ENCODE assay signal across 9 cellular contexts in the genomic region with DNA sequence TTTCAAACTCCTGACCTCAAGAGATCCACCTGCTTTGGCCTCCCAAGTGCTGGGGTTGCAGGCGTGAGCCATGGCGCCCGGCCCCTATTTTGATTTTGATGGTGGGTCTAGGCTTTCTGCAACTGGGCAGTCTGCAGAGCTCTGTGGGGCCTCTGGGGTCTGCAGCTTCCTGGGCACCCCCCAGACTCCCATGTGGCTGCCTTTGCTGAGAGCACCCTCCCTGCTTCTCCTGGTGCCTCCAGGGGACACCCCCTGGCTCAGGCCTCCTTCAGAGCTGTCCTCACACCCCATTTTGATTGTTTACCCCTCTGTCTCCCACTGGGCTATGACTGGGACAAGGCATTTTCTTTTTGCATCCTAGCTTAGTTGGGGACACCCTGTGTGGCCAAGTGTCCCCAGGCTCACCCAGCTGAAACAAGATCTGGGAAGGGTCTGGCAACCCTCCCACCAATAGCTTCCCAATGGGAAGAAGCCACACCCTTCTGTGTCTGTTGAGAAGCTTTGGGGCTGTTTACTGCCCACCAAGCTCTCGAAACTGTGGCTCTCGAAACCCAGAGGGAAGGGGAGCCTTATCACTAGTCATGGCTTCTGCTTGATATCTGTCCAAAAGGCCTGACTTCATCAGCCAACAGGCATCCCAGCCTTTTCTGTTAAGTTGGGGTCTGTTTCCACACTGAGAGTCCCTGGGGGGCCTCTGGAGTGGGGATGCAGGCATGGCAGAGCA.
A peak's percentile ranks its signal among the peaks of the same experiment; 100 is the strongest.
DNase-seq lines count a peak whose midpoint lies in the region; ATAC-seq and TF ChIP-seq lines count a peak whose summit lies in the region.
"Had no signal": no experiment of that assay in that cellular context is flagged by ENCODE, and none has a peak within 500 bp of the region (broad histone marks: within the 10 kb centered on the region; RNA-seq: fewer than 3 reads in every experiment).

No MANE protein-coding gene starts in this region.

- no peak for ATAC-seq in HG02798 (IDR thresholded peaks at IDR 0.05; ENCODE audit: poor library complexity, unreplicated experiment)
- ATAC-seq in GM18511 (IDR thresholded peaks at IDR 0.05; ENCODE audit: unreplicated experiment): no peak
- ATAC-seq in HG02981 (IDR thresholded peaks at IDR 0.05; ENCODE audit: unreplicated experiment): no peak

- H3K9me3 Mint-ChIP-seq in Calu3 (ENCODE audit: low read depth, unreplicated experiment): no peaks in the 10 kb centered on the region

- H3K36me3 ChIP-seq in esophagus squamous epithelium: no peaks in the 10 kb centered on the region

- intact Hi-C loops in Calu3 (cut with micrococcal nuclease; ENCODE audit: unreplicated experiment): loop anchor here (10.0 kb wide), 1 partner anchor 232 kb away; no protein-coding TSS in a partner anchor
- intact Hi-C loops in esophagus squamous epithelium (cut with DNase I): no loop called here
- intact Hi-C loops in posterior vena cava (cut with DNase I): no loop called here

- H3K27ac Mint-ChIP-seq in Calu3 (ENCODE audit: unreplicated experiment): peak overlapping the region; percentile 77

- CTCF ChIA-PET in Calu3 (lab: Charles Lee): interaction anchor here (0.6 to 0.8 kb wide), 5 partner anchors 14 to 222 kb away, joined by 3 to 4 read pairs (median 4); no protein-coding TSS in a partner anchor

- peak overlapping the region; percentile 95 to 98 (median 97) for H3K27ac ChIP-seq in esophagus squamous epithelium
- H3K27ac ChIP-seq: SK-N-MC had no signal

- no peaks in the 10 kb centered on the region for H3K9me3 ChIP-seq in esophagus squamous epithelium

- TSS peak; percentile 49 for BruUV-seq in Calu3 (replicated peaks; lab: Mats Ljungman, UMichigan)

- TF ChIP-seq CTCF in Calu3 (IDR thresholded peaks at IDR 0.05; ENCODE audit: unreplicated experiment) (no peak), esophagus squamous epithelium (IDR thresholded peaks at IDR 0.05) (no peak)

- no peaks in the 10 kb centered on the region for H3K27me3 Mint-ChIP-seq in Calu3 (ENCODE audit: unreplicated experiment)

- H3K4me3 Mint-ChIP-seq in Calu3 (ENCODE audit: low read depth, unreplicated experiment): peak overlapping the region; percentile 66

- DNase-seq in Calu3: no peak
- DNase-seq in NCI-H510A treated with DMSO at 0.1 percent for 48 hours (lab: John Stamatoyannopoulos, UW): peak; percentile 86
- DNase-seq in esophagus squamous epithelium (lab: John Stamatoyannopoulos, UW): no peak
- DNase-seq in posterior vena cava (ENCODE audit: low spot score): peak; percentile 77
- DNase-seq in EL: no peak

- peaks cover 9% of the 10 kb centered on the region for H3K4me1 Mint-ChIP-seq in Calu3 (ENCODE audit: low read depth, unreplicated experiment)

- peaks cover 8% of the 10 kb centered on the region for H3K36me3 Mint-ChIP-seq in Calu3 (ENCODE audit: insufficient read depth, unreplicated experiment)

- 0 to 64% methylated on average over 2 to 5 of the region's 5 CpGs for WGBS in esophagus squamous epithelium, 2 donors

- no peaks in the 10 kb centered on the region for H3K27me3 ChIP-seq in esophagus squamous epithelium

- peak overlapping the region in 3 of 4 donors; percentile 63 to 69 (median 64) for H3K4me3 ChIP-seq in esophagus squamous epithelium
- H3K4me3 ChIP-seq: SK-N-MC had no signal

- no peak for TF ChIP-seq POLR2A in esophagus squamous epithelium (IDR thresholded peaks at IDR 0.05)

- peaks cover 18 to 36% (median 22%) of the 10 kb centered on the region in 3 donors for H3K4me1 ChIP-seq in esophagus squamous epithelium

Comparison
In these comparisons a context has a peak if more than half of its experiments do, and no peak if none do; other contexts are left out.
1. DNase-seq: peak in NCI-H510A treated with DMSO at 0.1 percent for 48 hours (single experiment) and posterior vena cava (single experiment); none in Calu3 (single experiment), esophagus squamous epithelium (single experiment) and EL (single experiment).